Comparison of ENCODE assay signal across 8 cellular contexts in the genomic region with DNA sequence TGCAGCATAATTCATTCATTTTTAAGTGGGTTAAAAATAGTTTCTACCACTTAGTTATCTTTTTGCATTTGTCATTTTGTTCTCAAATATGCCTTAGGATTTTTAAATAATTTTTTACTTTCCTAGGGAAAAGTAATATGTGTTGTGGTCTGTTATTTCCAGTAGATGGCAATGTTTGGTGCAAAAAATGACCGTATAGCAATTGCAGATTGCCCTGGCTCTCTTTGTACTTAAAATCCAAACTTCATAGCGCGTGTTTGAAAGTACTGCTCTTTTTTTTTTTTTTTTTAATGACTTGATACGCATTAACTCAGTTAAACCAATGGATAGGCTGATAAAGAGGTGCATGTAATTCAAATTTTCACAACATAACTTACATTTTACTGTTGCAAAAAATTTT.
A peak's percentile ranks its signal among the peaks of the same experiment; 100 is the strongest.
DNase-seq lines count a peak whose midpoint lies in the region; ATAC-seq, FAIRE-seq and TF ChIP-seq lines count a peak whose summit lies in the region.

No MANE protein-coding gene starts in this region.

- H3K4me1 ChIP-seq in neural progenitor cell, result no peaks in the 10 kb centered on the region

- no peaks in the 10 kb centered on the region for H3K79me2 ChIP-seq in neural progenitor cell (ENCODE audit: low read depth)

- no peak for ATAC-seq in HG03045 (IDR thresholded peaks at IDR 0.05; ENCODE audit: unreplicated experiment)

- H3K27ac ChIP-seq in neural progenitor cell, result no peak overlapping the region

- H3K9me3 Mint-ChIP-seq in neural progenitor cell, result no peaks in the 10 kb centered on the region
- no peaks in the 10 kb centered on the region for H3K9me3 Mint-ChIP-seq in activated naive CD4-positive, alpha-beta T cell treated with anti-CD3 and anti-CD28 coated beads, Interleukin-2, amount 10 ng/mL, durations not matched to agents 7 days and 5 days

- no peak overlapping the region for H3K27ac Mint-ChIP-seq in neural progenitor cell
- H3K27ac Mint-ChIP-seq in activated naive CD4-positive, alpha-beta T cell treated with anti-CD3 and anti-CD28 coated beads, Interleukin-2, amount 10 ng/mL, durations not matched to agents 7 days and 5 days, result no peak overlapping the region

- H3K4me1 Mint-ChIP-seq in neural progenitor cell, result peaks cover 2% of the 10 kb centered on the region
- no peaks in the 10 kb centered on the region for H3K4me1 Mint-ChIP-seq in activated naive CD4-positive, alpha-beta T cell treated with anti-CD3 and anti-CD28 coated beads, Interleukin-2, amount 10 ng/mL, durations not matched to agents 7 days and 5 days

- DNase-seq in NCI-H2196 (lab: John Stamatoyannopoulos, UW; ENCODE audit: unreplicated experiment) (peak; percentile 2), NCI-H2196 treated with DMSO at 0.1 percent for 48 hours (lab: John Stamatoyannopoulos, UW; ENCODE audit: unreplicated experiment) (no peak), NCI-H2107 (lab: John Stamatoyannopoulos, UW) (peak; percentile 1), neural progenitor cell (ENCODE audit: low spot score) (peak; percentile 13), DMS79 (lab: John Stamatoyannopoulos, UW) (no peak)
- DNase-seq in activated naive CD4-positive, alpha-beta T cell treated with anti-CD3 and anti-CD28 coated beads, Interleukin-2, amount 10 ng/mL, durations not matched to agents 7 days and 5 days, result no peak

- no peaks in the 10 kb centered on the region for H3F3A ChIP-seq in neural progenitor cell (ENCODE audit: low read depth)

- H3K4me3 ChIP-seq in neural progenitor cell, result no peak overlapping the region

- peak; percentile 78 for FAIRE-seq in colon (lab: Jason Lieb, UNC)

- no peaks in the 10 kb centered on the region for H3K9me3 ChIP-seq in neural progenitor cell (ENCODE audit: low read depth)

- H3K9ac ChIP-seq in neural progenitor cell, result no peak overlapping the region

- H3K4me2 ChIP-seq in neural progenitor cell, result no peak overlapping the region

- H3K27me3 ChIP-seq in neural progenitor cell, result no peaks in the 10 kb centered on the region

- peaks cover 4% of the 10 kb centered on the region for H3K36me3 Mint-ChIP-seq in neural progenitor cell
- H3K36me3 Mint-ChIP-seq in activated naive CD4-positive, alpha-beta T cell treated with anti-CD3 and anti-CD28 coated beads, Interleukin-2, amount 10 ng/mL, durations not matched to agents 7 days and 5 days, result no peaks in the 10 kb centered on the region

- H2AFZ ChIP-seq in neural progenitor cell (replicated peaks), result no peak overlapping the region

- peak; percentile 55 for TF ChIP-seq CTCF in neural progenitor cell (IDR thresholded peaks at IDR 0.05)

- H4K20me1 ChIP-seq in neural progenitor cell (ENCODE audit: low read depth), result no peaks in the 10 kb centered on the region

- H3K4me3 Mint-ChIP-seq in neural progenitor cell, result no peak overlapping the region
- no peak overlapping the region for H3K4me3 Mint-ChIP-seq in activated naive CD4-positive, alpha-beta T cell treated with anti-CD3 and anti-CD28 coated beads, Interleukin-2, amount 10 ng/mL, durations not matched to agents 7 days and 5 days

- peaks cover 2% of the 10 kb centered on the region for H3K27me3 Mint-ChIP-seq in neural progenitor cell (ENCODE audit: insufficient read depth, low read depth)
- no peaks in the 10 kb centered on the region for H3K27me3 Mint-ChIP-seq in activated naive CD4-positive, alpha-beta T cell treated with anti-CD3 and anti-CD28 coated beads, Interleukin-2, amount 10 ng/mL, durations not matched to agents 7 days and 5 days

- CTCF ChIA-PET in activated naive CD4-positive, alpha-beta T cell treated with anti-CD3 and anti-CD28 coated beads, Interleukin-2, amount 10 ng/mL, durations not matched to agents 7 days and 5 days (lab: Charles Lee), result interaction anchor here (2.2 to 5.2 kb wide), 2 partner anchors 97 to 239 kb away, joined by 8 to 29 read pairs; no protein-coding TSS in a partner anchor

- no peaks in the 10 kb centered on the region for H3K36me3 ChIP-seq in neural progenitor cell

Comparison
In these comparisons a context has a peak if more than half of its experiments do, and no peak if none do; other contexts are left out.
1. DNase-seq: peak in NCI-H2196 (single experiment), NCI-H2107 (single experiment) and neural progenitor cell (single experiment); none in NCI-H2196 treated with DMSO at 0.1 percent for 48 hours (single experiment), activated naive CD4-positive, alpha-beta T cell treated with anti-CD3 and anti-CD28 coated beads, Interleukin-2, amount 10 ng/mL, durations not matched to agents 7 days and 5 days (single experiment) and DMS79 (single experiment).